ENCODE assay signal across 9 cellular contexts in the genomic region with DNA sequence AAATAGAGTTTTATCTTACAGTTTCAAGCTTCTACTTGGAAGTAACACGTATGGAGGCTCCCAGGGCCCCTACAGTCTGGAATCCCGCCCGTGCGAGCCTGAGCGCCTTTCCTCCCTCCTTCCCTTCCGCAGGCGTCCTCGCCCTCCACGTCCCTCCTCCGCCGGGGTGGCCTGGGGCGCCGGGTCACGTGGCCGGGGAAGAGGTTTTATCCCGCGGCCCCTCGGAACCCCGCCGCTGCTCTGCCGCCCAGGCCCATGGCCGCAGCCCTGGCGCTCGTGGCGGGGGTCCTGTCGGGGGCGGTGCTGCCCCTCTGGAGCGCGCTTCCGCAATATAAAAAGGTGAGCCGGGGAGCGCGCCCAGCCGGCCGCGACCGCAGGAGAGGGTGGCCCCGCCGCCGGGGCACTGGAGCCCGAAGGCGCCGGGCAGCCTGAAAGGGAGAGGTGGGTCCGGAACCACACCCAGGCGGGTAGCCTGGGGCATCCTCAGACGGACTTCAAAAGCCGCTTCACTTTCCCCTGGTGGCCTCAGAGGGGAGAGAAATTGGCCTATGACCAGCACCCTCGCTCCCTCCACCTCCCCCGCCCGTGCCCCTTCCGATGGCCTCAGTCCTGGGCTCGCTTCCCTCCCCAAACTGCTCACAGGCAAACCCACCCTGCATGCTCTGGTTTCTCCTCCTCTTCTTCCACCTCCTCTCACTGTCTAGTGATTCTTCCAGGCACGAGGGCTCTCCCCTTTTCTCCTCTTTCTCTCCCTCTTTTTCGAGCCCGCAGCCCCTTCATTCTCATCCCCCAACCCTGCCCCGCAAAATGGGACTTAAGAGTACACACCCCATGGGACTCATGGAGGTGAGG. TPM values are rescaled to one million over a fixed set of nuclear protein-coding genes. Genes with fewer than 3 reads are reported as not detected.
DNase-seq lines count a peak whose midpoint lies in the region; ATAC-seq, FAIRE-seq and TF ChIP-seq lines count a peak whose summit lies in the region.
"Had no signal": no experiment of that assay in that cellular context is flagged by ENCODE, and none has a peak within 500 bp of the region (broad histone marks: within the 10 kb centered on the region; RNA-seq: fewer than 3 reads in every experiment).

Gene CLPSL2, plus strand, starts transcription at position 235 of the 852 bp plus-strand sequence. Its CDS starts 21 bp downstream, at position 256.

- H3K4me1 Mint-ChIP-seq in activated naive CD8-positive, alpha-beta T cell treated with anti-CD3 and anti-CD28 coated beads, Interleukin-2, amount 10 ng/mL, durations not matched to agents 7 days and 5 days: peaks cover 4% of the 10 kb centered on the region

- no peaks in the 10 kb centered on the region for H3K36me3 ChIP-seq in BE2C
- no peaks in the 10 kb centered on the region for H3K36me3 ChIP-seq in suprapubic skin

- TF ChIP-seq CTCF in BE2C (IDR thresholded peaks at IDR 0.05; ENCODE audit: low read depth, low read length): no peak
- TF ChIP-seq CTCF in suprapubic skin (IDR thresholded peaks at IDR 0.05): no peak

- ATAC-seq in activated naive CD8-positive, alpha-beta T cell treated with anti-CD3 and anti-CD28 coated beads, Interleukin-2, amount 10 ng/mL, durations not matched to agents 7 days and 5 days (ENCODE audit: low read depth): peak; percentile 18
- no peak for ATAC-seq in HG03354 (IDR thresholded peaks at IDR 0.05; ENCODE audit: poor library complexity, severe bottlenecking, unreplicated experiment)
- ATAC-seq in GM21723 (IDR thresholded peaks at IDR 0.05; ENCODE audit: unreplicated experiment): no peak

- FAIRE-seq in HTR-8/SVneo (lab: Jason Lieb, UNC) (peak; percentile 65), frontal cortex (lab: Jason Lieb, UNC) (no peak)
- FAIRE-seq: islet of Langerhans had no signal

- peak within 1 kb of the TSS; percentile 70 for H3K4me3 Mint-ChIP-seq in activated naive CD8-positive, alpha-beta T cell treated with anti-CD3 and anti-CD28 coated beads, Interleukin-2, amount 10 ng/mL, durations not matched to agents 7 days and 5 days

- no peak within 1 kb of the TSS for H3K27ac Mint-ChIP-seq in activated naive CD8-positive, alpha-beta T cell treated with anti-CD3 and anti-CD28 coated beads, Interleukin-2, amount 10 ng/mL, durations not matched to agents 7 days and 5 days

- H3K9me3 Mint-ChIP-seq in activated naive CD8-positive, alpha-beta T cell treated with anti-CD3 and anti-CD28 coated beads, Interleukin-2, amount 10 ng/mL, durations not matched to agents 7 days and 5 days: no peaks in the 10 kb centered on the region

- no peaks in the 10 kb centered on the region for H3K36me3 Mint-ChIP-seq in activated naive CD8-positive, alpha-beta T cell treated with anti-CD3 and anti-CD28 coated beads, Interleukin-2, amount 10 ng/mL, durations not matched to agents 7 days and 5 days

- WGBS in suprapubic skin: 4% methylated on average over 29 of the region's 56 CpGs

- no peaks in the 10 kb centered on the region for H3K9me3 ChIP-seq in BE2C
- H3K9me3 ChIP-seq in suprapubic skin: no peaks in the 10 kb centered on the region

- H3K27me3 ChIP-seq in BE2C (no peaks in the 10 kb centered on the region), suprapubic skin (peaks cover 20% of the 10 kb centered on the region)

- TF ChIP-seq POLR2A in suprapubic skin (IDR thresholded peaks at IDR 0.05): no peak

- peaks cover 30% of the 10 kb centered on the region for H3K27me3 Mint-ChIP-seq in activated naive CD8-positive, alpha-beta T cell treated with anti-CD3 and anti-CD28 coated beads, Interleukin-2, amount 10 ng/mL, durations not matched to agents 7 days and 5 days

- H3K4me1 ChIP-seq in BE2C: no peaks in the 10 kb centered on the region
- peaks cover 11% of the 10 kb centered on the region for H3K4me1 ChIP-seq in suprapubic skin

- peak; percentile 64 for DNase-seq in BE2C
- DNase-seq in HTR-8/SVneo (ENCODE audit: insufficient read length, low spot score): peak; percentile 68
- DNase-seq in activated naive CD8-positive, alpha-beta T cell treated with anti-CD3 and anti-CD28 coated beads, Interleukin-2, amount 10 ng/mL, durations not matched to agents 7 days and 5 days: peak; percentile 42
- peak; percentile 72 for DNase-seq in iPS-NIHi7 (ENCODE audit: extremely low spot score)
- DNase-seq in suprapubic skin (ENCODE audit: low spot score in 2 of 2): peak in 1 of 2 donors; percentile 44
- DNase-seq in frontal cortex (ENCODE audit: low spot score in 2 of 2): no peak

- H3K4me3 ChIP-seq in BE2C (ENCODE audit: low read depth, low read length): peak within 1 kb of the TSS; percentile 68
- H3K4me3 ChIP-seq in suprapubic skin: peak within 1 kb of the TSS; percentile 51

- TF ChIP-seq EP300 in suprapubic skin (IDR thresholded peaks at IDR 0.05): no peak

- H3K27ac ChIP-seq in suprapubic skin: no peak within 1 kb of the TSS

- POLR2A ChIA-PET in activated naive CD8-positive, alpha-beta T cell treated with anti-CD3 and anti-CD28 coated beads, Interleukin-2, amount 10 ng/mL, durations not matched to agents 7 days and 5 days (lab: Charles Lee): no interaction called here

RNA-seq across cellular contexts. Expression of gene CLPSL2, which starts in this region (rescaled TPM):
- polyA plus RNA-seq in BE2C (2012; ENCODE audit: insufficient read depth, insufficient read length, low read depth): not detected
- not detected for total RNA-seq in activated naive CD8-positive, alpha-beta T cell treated with anti-CD3 and anti-CD28 coated beads, Interleukin-2, amount 10 ng/mL, durations not matched to agents 7 days and 5 days
- not detected for total RNA-seq in suprapubic skin
- total RNA-seq in frontal cortex: not detected

Comparison
In these comparisons a context has a peak if more than half of its experiments do, and no peak if none do; other contexts are left out.
1. Peak in DNase-seq and ATAC-seq in activated naive CD8-positive, alpha-beta T cell treated with anti-CD3 and anti-CD28 coated beads, Interleukin-2, amount 10 ng/mL, durations not matched to agents 7 days and 5 days; RNA of the gene not detected or under 1 TPM.
2. DNase-seq: peak in BE2C (single experiment), HTR-8/SVneo (single experiment) and iPS-NIHi7 (single experiment); none in frontal cortex (0 of 2).